Comparison of ENCODE assay signal across 1 cellular context in the genomic region with DNA sequence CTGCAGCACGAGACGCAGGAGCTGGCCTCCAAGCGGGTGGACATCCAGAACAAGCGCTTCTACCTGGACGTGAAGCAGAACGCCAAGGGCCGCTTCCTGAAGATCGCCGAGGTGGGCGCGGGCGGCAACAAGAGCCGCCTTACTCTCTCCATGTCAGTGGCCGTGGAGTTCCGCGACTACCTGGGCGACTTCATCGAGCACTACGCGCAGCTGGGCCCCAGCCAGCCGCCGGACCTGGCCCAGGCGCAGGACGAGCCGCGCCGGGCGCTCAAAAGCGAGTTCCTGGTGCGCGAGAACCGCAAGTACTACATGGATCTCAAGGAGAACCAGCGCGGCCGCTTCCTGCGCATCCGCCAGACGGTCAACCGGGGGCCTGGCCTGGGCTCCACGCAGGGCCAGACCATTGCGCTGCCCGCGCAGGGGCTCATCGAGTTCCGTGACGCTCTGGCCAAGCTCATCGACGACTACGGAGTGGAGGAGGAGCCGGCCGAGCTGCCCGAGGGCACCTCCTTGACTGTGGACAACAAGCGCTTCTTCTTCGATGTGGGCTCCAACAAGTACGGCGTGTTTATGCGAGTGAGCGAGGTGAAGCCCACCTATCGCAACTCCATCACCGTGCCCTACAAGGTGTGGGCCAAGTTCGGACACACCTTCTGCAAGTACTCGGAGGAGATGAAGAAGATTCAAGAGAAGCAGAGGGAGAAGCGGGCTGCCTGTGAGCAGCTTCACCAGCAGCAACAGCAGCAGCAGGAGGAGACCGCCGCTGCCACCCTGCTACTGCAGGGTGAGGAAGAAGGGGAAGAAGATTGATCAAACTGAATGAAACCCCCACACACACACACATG.
TF ChIP-seq lines count a peak whose summit lies in the region.

No MANE protein-coding gene starts in this region.

TF ChIP-seq in SK-N-SH, 30 proteins besides CTCF, POLR2A, EP300 and RAD21 (continued from another document):
- TF ChIP-seq GABPA (IDR thresholded peaks at IDR 0.05; ENCODE audit: low read depth) = no peak
- no peak for TF ChIP-seq TEAD4 (IDR thresholded peaks at IDR 0.05; ENCODE audit: borderline replicate concordance, insufficient read depth)
- no peak for TF ChIP-seq TCF12 (IDR thresholded peaks at IDR 0.05)
- no peak for TF ChIP-seq FOSL2 (IDR thresholded peaks at IDR 0.05; ENCODE audit: borderline replicate concordance, low read depth)
- TF ChIP-seq ELF1 (IDR thresholded peaks at IDR 0.05) = no peak
- TF ChIP-seq CHD2 (IDR thresholded peaks at IDR 0.05; ENCODE audit: low read length, partially characterized antibody) = peak; percentile 11
- peak; percentile 47; the same call in 1 of the 2 replicates for TF ChIP-seq NRF1 (IDR thresholded peaks at IDR 0.05; ENCODE audit: low read depth, low read length)
- no peak for TF ChIP-seq NFIC (IDR thresholded peaks at IDR 0.05; ENCODE audit: borderline replicate concordance)
- TF ChIP-seq USF1 (IDR thresholded peaks at IDR 0.05; ENCODE audit: borderline replicate concordance, low read depth) = no peak
- TF ChIP-seq FOXM1 (IDR thresholded peaks at IDR 0.05; ENCODE audit: low read depth) = no peak
- TF ChIP-seq JUND (IDR thresholded peaks at IDR 0.05) = no peak
- TF ChIP-seq GATA2 (CRISPR knock-in tag; IDR thresholded peaks at IDR 0.05) = no peak
- TF ChIP-seq, protein P1, sequence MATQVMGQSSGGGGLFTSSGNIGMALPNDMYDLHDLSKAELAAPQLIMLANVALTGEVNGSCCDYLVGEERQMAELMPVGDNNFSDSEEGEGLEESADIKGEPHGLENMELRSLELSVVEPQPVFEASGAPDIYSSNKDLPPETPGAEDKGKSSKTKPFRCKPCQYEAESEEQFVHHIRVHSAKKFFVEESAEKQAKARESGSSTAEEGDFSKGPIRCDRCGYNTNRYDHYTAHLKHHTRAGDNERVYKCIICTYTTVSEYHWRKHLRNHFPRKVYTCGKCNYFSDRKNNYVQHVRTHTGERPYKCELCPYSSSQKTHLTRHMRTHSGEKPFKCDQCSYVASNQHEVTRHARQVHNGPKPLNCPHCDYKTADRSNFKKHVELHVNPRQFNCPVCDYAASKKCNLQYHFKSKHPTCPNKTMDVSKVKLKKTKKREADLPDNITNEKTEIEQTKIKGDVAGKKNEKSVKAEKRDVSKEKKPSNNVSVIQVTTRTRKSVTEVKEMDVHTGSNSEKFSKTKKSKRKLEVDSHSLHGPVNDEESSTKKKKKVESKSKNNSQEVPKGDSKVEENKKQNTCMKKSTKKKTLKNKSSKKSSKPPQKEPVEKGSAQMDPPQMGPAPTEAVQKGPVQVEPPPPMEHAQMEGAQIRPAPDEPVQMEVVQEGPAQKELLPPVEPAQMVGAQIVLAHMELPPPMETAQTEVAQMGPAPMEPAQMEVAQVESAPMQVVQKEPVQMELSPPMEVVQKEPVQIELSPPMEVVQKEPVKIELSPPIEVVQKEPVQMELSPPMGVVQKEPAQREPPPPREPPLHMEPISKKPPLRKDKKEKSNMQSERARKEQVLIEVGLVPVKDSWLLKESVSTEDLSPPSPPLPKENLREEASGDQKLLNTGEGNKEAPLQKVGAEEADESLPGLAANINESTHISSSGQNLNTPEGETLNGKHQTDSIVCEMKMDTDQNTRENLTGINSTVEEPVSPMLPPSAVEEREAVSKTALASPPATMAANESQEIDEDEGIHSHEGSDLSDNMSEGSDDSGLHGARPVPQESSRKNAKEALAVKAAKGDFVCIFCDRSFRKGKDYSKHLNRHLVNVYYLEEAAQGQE (IDR thresholded peaks at IDR 0.05; ENCODE audit: low read depth, low read length) = no peak
- TF ChIP-seq FOXJ3 (CRISPR knock-in tag; IDR thresholded peaks at IDR 0.05) = no peak
- TF ChIP-seq SIN3A (IDR thresholded peaks at IDR 0.05; ENCODE audit: borderline replicate concordance, low read depth, low read length) = 0 out of 2 replicates have a peak, but pooled peaks have one; percentile 24
- TF ChIP-seq TAF1 (IDR thresholded peaks at IDR 0.05; ENCODE audit: borderline replicate concordance, low read depth, low read length) = no peak
- TF ChIP-seq USF2 (IDR thresholded peaks at IDR 0.05; ENCODE audit: borderline replicate concordance, low read depth, low read length) = no peak
- no peak for TF ChIP-seq EZH2phosphoT487 (IDR thresholded peaks at IDR 0.05; ENCODE audit: borderline replicate concordance, low read depth)
- TF ChIP-seq RCOR1 (IDR thresholded peaks at IDR 0.05; ENCODE audit: low read length) = no peak
- TF ChIP-seq POLR2AphosphoS5 (IDR thresholded peaks at IDR 0.05; ENCODE audit: low read depth, low read length) = no peak
- no peak for TF ChIP-seq MXI1 (IDR thresholded peaks at IDR 0.05; ENCODE audit: low read depth, low read length)
- TF ChIP-seq, protein P2, sequence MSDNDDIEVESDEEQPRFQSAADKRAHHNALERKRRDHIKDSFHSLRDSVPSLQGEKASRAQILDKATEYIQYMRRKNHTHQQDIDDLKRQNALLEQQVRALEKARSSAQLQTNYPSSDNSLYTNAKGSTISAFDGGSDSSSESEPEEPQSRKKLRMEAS (IDR thresholded peaks at IDR 0.05; ENCODE audit: low read depth) = peak; percentile 33; the same call in 1 of the 2 replicates
- no peak for TF ChIP-seq RXRA (IDR thresholded peaks at IDR 0.05; ENCODE audit: borderline replicate concordance, low read depth)
- no peak for TF ChIP-seq RFX5 (IDR thresholded peaks at IDR 0.05; ENCODE audit: low read length)
- TF ChIP-seq, protein P3, sequence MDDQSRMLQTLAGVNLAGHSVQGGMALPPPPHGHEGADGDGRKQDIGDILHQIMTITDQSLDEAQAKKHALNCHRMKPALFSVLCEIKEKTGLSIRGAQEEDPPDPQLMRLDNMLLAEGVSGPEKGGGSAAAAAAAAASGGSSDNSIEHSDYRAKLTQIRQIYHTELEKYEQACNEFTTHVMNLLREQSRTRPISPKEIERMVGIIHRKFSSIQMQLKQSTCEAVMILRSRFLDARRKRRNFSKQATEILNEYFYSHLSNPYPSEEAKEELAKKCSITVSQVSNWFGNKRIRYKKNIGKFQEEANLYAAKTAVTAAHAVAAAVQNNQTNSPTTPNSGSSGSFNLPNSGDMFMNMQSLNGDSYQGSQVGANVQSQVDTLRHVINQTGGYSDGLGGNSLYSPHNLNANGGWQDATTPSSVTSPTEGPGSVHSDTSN (IDR thresholded peaks at IDR 0.05) = no peak
TF ChIP-seq in SK-N-SH: peak in this region for 4.
